Comparison of ENCODE assay signal across 9 cellular contexts in the genomic region with DNA sequence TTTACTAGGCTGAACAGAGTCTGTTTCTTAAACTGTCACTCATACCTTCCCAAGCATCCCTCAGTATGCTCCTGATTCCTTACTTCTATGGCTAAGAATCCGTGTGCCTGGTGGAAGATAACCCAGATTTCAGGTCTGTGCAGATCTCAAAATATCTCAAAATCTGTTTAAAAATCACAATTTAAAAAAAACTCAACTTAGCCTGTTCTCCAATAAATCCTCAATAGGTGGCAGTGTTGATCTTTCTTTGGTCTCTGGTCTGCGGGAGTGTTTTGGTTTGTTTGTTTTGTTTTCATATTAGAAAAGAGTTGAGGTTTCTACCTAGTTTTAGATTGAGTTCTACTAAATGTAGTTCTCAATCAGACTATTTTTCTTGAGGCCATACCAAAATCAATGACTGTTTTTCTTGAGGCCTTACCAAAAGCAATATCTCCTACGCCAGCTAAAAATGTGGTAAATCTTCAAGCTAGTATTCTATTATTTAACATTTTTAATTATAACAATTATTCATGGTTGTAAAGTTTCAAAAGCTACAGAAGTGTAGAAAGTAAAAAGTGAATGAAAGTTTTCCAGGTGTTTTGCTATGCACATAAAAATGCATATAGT. TPM values are rescaled to one million over a fixed set of nuclear protein-coding genes. Genes with fewer than 3 reads are reported as not detected.
A peak's percentile ranks its signal among the peaks of the same experiment; 100 is the strongest.
DNase-seq lines count a peak whose midpoint lies in the region; TF ChIP-seq lines count a peak whose summit lies in the region.
"Had no signal": no experiment of that assay in that cellular context is flagged by ENCODE, and none has a peak within 500 bp of the region (broad histone marks: within the 10 kb centered on the region; RNA-seq: fewer than 3 reads in every experiment).

No MANE protein-coding gene starts in this region.

- H3K27ac ChIP-seq in substantia nigra (ENCODE audit: low read depth, low read length, poor library complexity, severe bottlenecking): no peak overlapping the region
- H3K27ac ChIP-seq: BLaER1 had no signal

- DNase-seq in DMS 273 (lab: John Stamatoyannopoulos, UW; ENCODE audit: unreplicated experiment) (peak; percentile 70), DMS 273 treated with DMSO at 0.1 percent for 48 hours (lab: John Stamatoyannopoulos, UW) (no peak), HT-29 (ENCODE audit: low spot score) (peak; percentile 44), RKO (ENCODE audit: low spot score) (peak; percentile 68), fibroblast of mammary gland (ENCODE audit: low read depth) (peak; percentile 65), retina (peak; percentile 61), HPDE6-E6E7 (ENCODE audit: extremely low spot score) (no peak), substantia nigra (lab: John Stamatoyannopoulos, UW) (no peak)

- peak; percentile 71 for TF ChIP-seq CTCF in fibroblast of mammary gland (conservative IDR thresholded peaks at IDR 0.05; ENCODE audit: control insufficient read depth, insufficient read depth, low read depth, low read length)

- no peak overlapping the region for H3K4me3 ChIP-seq in fibroblast of mammary gland (ENCODE audit: control insufficient read depth, low read depth, low read length)
- H3K4me3 ChIP-seq: BLaER1 had no signal

RNA-seq across cellular contexts. Expression of a gene that starts 57.9 kb away (rescaled TPM):
- 4.7 and 4.9 TPM in 2 replicates for total RNA-seq in HT-29 (2014; rRNA removed; shearing (Covaris generic))

RNA-seq across cellular contexts. Expression of a gene that starts 58.9 kb away (rescaled TPM):
- total RNA-seq in HT-29 (2014; rRNA removed; shearing (Covaris generic)): 41.3 and 43.0 TPM in 2 replicates

RNA-seq across cellular contexts. Expression of a gene that starts 59.2 kb away (rescaled TPM):
- 116 and 125 TPM in 2 replicates for total RNA-seq in HT-29 (2014; rRNA removed; shearing (Covaris generic))

Comparison
In these comparisons a context has a peak if more than half of its experiments do, and no peak if none do; other contexts are left out.
1. DNase-seq: peak in DMS 273 (single experiment), HT-29 (single experiment), RKO (single experiment), fibroblast of mammary gland (single experiment) and retina (single experiment); none in DMS 273 treated with DMSO at 0.1 percent for 48 hours (single experiment), HPDE6-E6E7 (single experiment) and substantia nigra (0 of 49).